ENCODE assay signal across 8 cellular contexts in the genomic region with DNA sequence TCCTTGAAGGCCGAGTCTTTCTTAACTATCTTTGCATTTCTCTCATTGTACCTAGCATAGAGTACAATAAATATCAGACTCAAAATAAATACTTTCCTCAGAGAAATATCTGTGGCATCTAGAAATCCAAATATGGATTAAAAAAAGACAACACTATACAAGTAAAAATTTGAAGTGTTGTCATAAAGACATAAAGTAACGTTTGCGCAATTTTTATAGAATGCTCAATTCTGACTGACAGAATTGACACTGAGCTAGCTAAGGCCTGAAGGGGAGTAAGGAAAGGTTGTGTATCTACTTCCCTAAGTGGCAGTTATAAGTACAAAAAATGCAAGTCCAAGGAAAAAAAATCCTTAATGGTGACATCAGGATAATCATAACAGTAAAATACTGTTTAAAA. TPM values are rescaled to one million over a fixed set of nuclear protein-coding genes. Genes with fewer than 3 reads are reported as not detected.
DNase-seq lines count a peak whose midpoint lies in the region; ATAC-seq, FAIRE-seq and TF ChIP-seq lines count a peak whose summit lies in the region.

No MANE protein-coding gene starts in this region.

- in situ Hi-C loops in K562 (cut with MboI), result no loop called here

- intact Hi-C loops in K562 (cut with micrococcal nuclease), result loop anchor here (5.0 kb wide), 1 partner anchor 72 kb away; no protein-coding TSS in a partner anchor

- peak overlapping the region; percentile 93 for H3K4me3 Mint-ChIP-seq in stimulated activated naive CD8-positive, alpha-beta T cell treated with anti-CD3 and anti-CD28 coated beads, Interleukin-15, Interleukin-2, amounts not matched to agents 100 ng/mL and 50 ng/mL, for 24 hours
- peak overlapping the region; percentile 85 for H3K4me3 Mint-ChIP-seq in mesothelial cell of epicardium

- peak overlapping the region; percentile 91 for H3K27ac Mint-ChIP-seq in stimulated activated naive CD8-positive, alpha-beta T cell treated with anti-CD3 and anti-CD28 coated beads, Interleukin-15, Interleukin-2, amounts not matched to agents 100 ng/mL and 50 ng/mL, for 24 hours
- H3K27ac Mint-ChIP-seq in mesothelial cell of epicardium, result peak overlapping the region; percentile 99

- H3K27me3 ChIP-seq in K562 (ENCODE audit: control insufficient read depth in 2 of 2, insufficient read depth in 2 of 2, low read length in 2 of 2), result no peaks in the 10 kb centered on the region

- peaks cover 43% of the 10 kb centered on the region; the same call in 2 of the 3 replicates for H3K36me3 ChIP-seq in K562 (ENCODE audit: control insufficient read depth, insufficient read depth, low read length)

- no peaks in the 10 kb centered on the region for H3K9me1 ChIP-seq in K562 (ENCODE audit: control insufficient read depth, insufficient read depth, low read length)

- peaks cover 64% of the 10 kb centered on the region for H3K79me2 ChIP-seq in K562 (ENCODE audit: control insufficient read depth, insufficient read depth, low read length)

- TF ChIP-seq CTCF in K562 (IDR thresholded peaks at IDR 0.05 in 2 of 3, conservative IDR thresholded peaks at IDR 0.05 in 1 of 3; ENCODE audit: insufficient read depth in 2 of 3, low read depth in 1 of 3, low read length in 3 of 3) (no peak), mesothelial cell of epicardium (IDR thresholded peaks at IDR 0.05; ENCODE audit: unreplicated experiment) (no peak)

- no peak for ATAC-seq in stimulated activated naive CD8-positive, alpha-beta T cell treated with anti-CD3 and anti-CD28 coated beads, Interleukin-15, Interleukin-2, amounts not matched to agents 100 U/mL and 50 U/mL, for 24 hours
- ATAC-seq in K562, result no peak
- no peak for ATAC-seq in HG03025 (IDR thresholded peaks at IDR 0.05; ENCODE audit: low FRiP score, unreplicated experiment)

- H3K9ac ChIP-seq in K562 (ENCODE audit: insufficient read depth in 1 of 2, low read depth in 2 of 2, low read length in 2 of 2), result peak overlapping the region; percentile 83 to 96; a peak in 3 of 4 replicates

- H3K4me1 ChIP-seq in K562 (replicated peaks in 1 of 2; ENCODE audit: control insufficient read depth in 2 of 2, insufficient read depth in 2 of 2, low read length in 2 of 2), result peaks cover 12 to 19% of the 10 kb centered on the region in 2 experiments; a peak in 4 of 5 replicates

- no peaks in the 10 kb centered on the region for H3K27me3 Mint-ChIP-seq in stimulated activated naive CD8-positive, alpha-beta T cell treated with anti-CD3 and anti-CD28 coated beads, Interleukin-15, Interleukin-2, amounts not matched to agents 100 ng/mL and 50 ng/mL, for 24 hours
- no peaks in the 10 kb centered on the region for H3K27me3 Mint-ChIP-seq in mesothelial cell of epicardium (ENCODE audit: low read depth)

- DNase-seq in stimulated activated naive CD8-positive, alpha-beta T cell treated with anti-CD3 and anti-CD28 coated beads, Interleukin-15, Interleukin-2, amounts not matched to agents 100 U/mL and 50 U/mL, for 24 hours, result no peak
- DNase-seq in K562 (ENCODE audit: extremely low read depth in 1 of 4, low spot score in 3 of 4) (no peak), mesothelial cell of epicardium (ENCODE audit: low spot score in 2 of 2, unreplicated experiment in 2 of 2) (no peak), cortex of kidney (lab: John Stamatoyannopoulos, UW) (no peak)
- no peak for DNase-seq in activated CD4-positive, alpha-beta T cell treated with anti-CD3 and anti-CD28 coated beads for 4 hours
- no peak for DNase-seq in stimulated activated naive CD4-positive, alpha-beta T cell (lab: John Stamatoyannopoulos, UW)

- TF ChIP-seq RAD21 in K562 (CRISPR knock-in tag; conservative IDR thresholded peaks at IDR 0.05 in 1 of 2, IDR thresholded peaks at IDR 0.05 in 1 of 2), result no peak

- peak overlapping the region; percentile 81 for H3K4me3 ChIP-seq in K562

- no TSS peak for BruUV-seq in K562 (replicated peaks; lab: Mats Ljungman, UMichigan)

- TF ChIP-seq EP300 in K562 (IDR thresholded peaks at IDR 0.05; ENCODE audit: low read length), result no peak

- no peaks in the 10 kb centered on the region for H4K20me1 ChIP-seq in K562 (replicated peaks; ENCODE audit: control insufficient read depth, insufficient read depth, low read length)

- peaks cover 14% of the 10 kb centered on the region for H3K36me3 Mint-ChIP-seq in stimulated activated naive CD8-positive, alpha-beta T cell treated with anti-CD3 and anti-CD28 coated beads, Interleukin-15, Interleukin-2, amounts not matched to agents 100 ng/mL and 50 ng/mL, for 24 hours (ENCODE audit: low read depth)
- H3K36me3 Mint-ChIP-seq in mesothelial cell of epicardium, result peaks cover 2% of the 10 kb centered on the region

- no peaks in the 10 kb centered on the region for H3K9me3 Mint-ChIP-seq in stimulated activated naive CD8-positive, alpha-beta T cell treated with anti-CD3 and anti-CD28 coated beads, Interleukin-15, Interleukin-2, amounts not matched to agents 100 ng/mL and 50 ng/mL, for 24 hours
- no peaks in the 10 kb centered on the region for H3K9me3 Mint-ChIP-seq in mesothelial cell of epicardium

- no peak for FAIRE-seq in K562 (lab: Jason Lieb, UNC)

- POLR2A ChIA-PET in K562 (lab: Yijun Ruan, JAX), result interaction anchor here (0.5 to 5.5 kb wide), 8 partner anchors 11 to 55 kb away, joined by 3 to 47 read pairs (median 4); no protein-coding TSS in a partner anchor

- CTCF ChIA-PET in K562 (lab: Yijun Ruan, JAX; ENCODE audit: low intra/inter-chr PET ratio), result no interaction called here

- TF ChIP-seq POLR2A in K562 (conservative IDR thresholded peaks at IDR 0.05), result no peak

- H2AFZ ChIP-seq in K562 (ENCODE audit: low read depth, low read length), result no peak overlapping the region

- peak overlapping the region; percentile 84; the same call in 2 of the 3 replicates for H3K27ac ChIP-seq in K562 (ENCODE audit: extremely low read depth, low read depth, low read length)

- no peaks in the 10 kb centered on the region; the same call in 1 of the 2 replicates for H3K9me3 ChIP-seq in K562 (replicated peaks; ENCODE audit: control insufficient read depth, insufficient read depth, low read depth, low read length)

- WGBS in K562 (ENCODE audit: insufficient coverage, low coverage, missing lambda C conversion rate), result 0% methylated on average over 3 of the region's 3 CpGs

- peak overlapping the region; percentile 96 for H3K4me2 ChIP-seq in K562 (ENCODE audit: insufficient read depth, low read length)

- peaks cover 45% of the 10 kb centered on the region for H3K4me1 Mint-ChIP-seq in stimulated activated naive CD8-positive, alpha-beta T cell treated with anti-CD3 and anti-CD28 coated beads, Interleukin-15, Interleukin-2, amounts not matched to agents 100 ng/mL and 50 ng/mL, for 24 hours (ENCODE audit: low read depth)
- peaks cover 22% of the 10 kb centered on the region for H3K4me1 Mint-ChIP-seq in mesothelial cell of epicardium

RNA-seq across cellular contexts. Expression of a gene that starts 1.1 kb away (rescaled TPM):
- total RNA-seq in K562 (2011; cell fraction: chromatin; rRNA removed; ENCODE audit: low replicate concordance), result 73.8 and 151 TPM in 2 replicates
- 86.1 and 103 TPM in 2 replicates for total RNA-seq in K562 (2011; cell fraction: nucleolus; rRNA removed)
- total RNA-seq in K562 (2011; cell fraction: nucleoplasm; rRNA removed), result 189 and 195 TPM in 2 replicates
- total RNA-seq in K562 (2014; rRNA removed) (170 and 198 TPM in 2 replicates), K562 (2014; rRNA removed; fragmentation: Illumina TruSeq; extraction: Trizol) (270 and 314 TPM in 2 replicates), K562 (2015; rRNA removed; fragmentation: Illumina TruSeq; extraction: Trizol) (204 and 217 TPM in 2 replicates), K562 (2021) (175 and 183 TPM in 2 replicates), mesothelial cell of epicardium (120 to 126 TPM (median 121 TPM) in 3 replicates)
- polyA plus RNA-seq in K562 (2011; rRNA removed) (166 and 238 TPM in 2 replicates), K562 (2014; fragmentation: Illumina TruSeq; extraction: Trizol) (240 and 254 TPM in 2 replicates), K562 (2014; fragmentation: Nextera tagmentation; extraction: Ambion mirVana) (100 to 1,000 TPM; 206 to 229 TPM), K562 (2014; rRNA removed) (301 and 310 TPM in 2 replicates)
- 49.8 and 172 TPM in 2 replicates for polyA plus RNA-seq in K562 (2011; cell fraction: cytosol; rRNA removed)
- 32.1 and 71.9 TPM in 2 replicates for polyA plus RNA-seq in K562 (2011; cell fraction: nucleus; rRNA removed)
- 230 and 261 TPM in 2 replicates for polyA plus RNA-seq in K562 (2012)
- 166 and 171 TPM in 2 replicates for polyA minus RNA-seq in K562 (2011; rRNA and poly(A)+ RNA removed)
- polyA minus RNA-seq in K562 (2011; cell fraction: cytosol; rRNA and poly(A)+ RNA removed), result 52.9 and 55.4 TPM in 2 replicates
- polyA minus RNA-seq in K562 (2011; cell fraction: nucleus; rRNA and poly(A)+ RNA removed), result 17.9 and 29.9 TPM in 2 replicates

RNA-seq across cellular contexts. Expression of a gene that starts 33.6 kb away (rescaled TPM):
- total RNA-seq in K562 (2011; cell fraction: chromatin; rRNA removed; ENCODE audit: low replicate concordance), result 22.7 and 35.2 TPM in 2 replicates
- total RNA-seq in K562 (2011; cell fraction: nucleolus; rRNA removed), result 18.4 and 21.7 TPM in 2 replicates
- 22.7 and 26.9 TPM in 2 replicates for total RNA-seq in K562 (2011; cell fraction: nucleoplasm; rRNA removed)
- 5.9 and 9.1 TPM in 2 replicates for total RNA-seq in K562 (2014; rRNA removed)
- total RNA-seq in K562 (2014; rRNA removed; fragmentation: Illumina TruSeq; extraction: Trizol), result 6.3 and 6.6 TPM in 2 replicates
- total RNA-seq in K562 (2015; rRNA removed; fragmentation: Illumina TruSeq; extraction: Trizol), result 9.1 and 9.2 TPM in 2 replicates
- total RNA-seq in K562 (2021), result 22.0 and 23.8 TPM in 2 replicates
- 7.4 and 10.4 TPM in 2 replicates for polyA plus RNA-seq in K562 (2011; rRNA removed)
- polyA plus RNA-seq in K562 (2011; cell fraction: cytosol; rRNA removed), result 8.8 and 14.0 TPM in 2 replicates
- 15.9 and 24.2 TPM in 2 replicates for polyA plus RNA-seq in K562 (2011; cell fraction: nucleus; rRNA removed)
- 12.6 and 16.1 TPM in 2 replicates for polyA plus RNA-seq in K562 (2012)
- 18.5 and 18.8 TPM in 2 replicates for polyA plus RNA-seq in K562 (2014; fragmentation: Illumina TruSeq; extraction: Trizol)
- 1 to 10 TPM in 1 of 2 experiments, under 1 TPM in 1; 0.88 to 1.7 TPM for polyA plus RNA-seq in K562 (2014; fragmentation: Nextera tagmentation; extraction: Ambion mirVana)
- 11.6 TPM in 2 replicates for polyA plus RNA-seq in K562 (2014; rRNA removed)
- 7.6 and 8.8 TPM in 2 replicates for polyA minus RNA-seq in K562 (2011; rRNA and poly(A)+ RNA removed)
- polyA minus RNA-seq in K562 (2011; cell fraction: cytosol; rRNA and poly(A)+ RNA removed), result 13.0 and 13.9 TPM in 2 replicates
- polyA minus RNA-seq in K562 (2011; cell fraction: nucleus; rRNA and poly(A)+ RNA removed), result 8.2 and 9.0 TPM in 2 replicates
- 31.8 to 32.8 TPM (median 31.9 TPM) in 3 replicates for total RNA-seq in mesothelial cell of epicardium

RNA-seq across cellular contexts. Expression of a gene that starts 56.8 kb away (rescaled TPM):
- total RNA-seq in K562 (2011; cell fraction: chromatin; rRNA removed; ENCODE audit: low replicate concordance), result 0.53 TPM in 1 of 2 replicates, not detected in the other
- total RNA-seq in K562 (2011; cell fraction: nucleolus; rRNA removed), result 0.83 and 1.1 TPM in 2 replicates
- 0.66 TPM in 1 of 2 replicates, not detected in the other for total RNA-seq in K562 (2011; cell fraction: nucleoplasm; rRNA removed)
- total RNA-seq in K562 (2014; rRNA removed) (0.53 TPM in 1 of 2 replicates, not detected in the other), K562 (2014; rRNA removed; fragmentation: Illumina TruSeq; extraction: Trizol) (not detected in 2 replicates), K562 (2015; rRNA removed; fragmentation: Illumina TruSeq; extraction: Trizol) (not detected in 2 replicates), K562 (2021) (0.16 and 0.25 TPM in 2 replicates), mesothelial cell of epicardium (6.4 to 7.6 TPM (median 6.7 TPM) in 3 replicates)
- polyA plus RNA-seq in K562 (2011; rRNA removed) (0.07 and 0.22 TPM in 2 replicates), K562 (2014; fragmentation: Illumina TruSeq; extraction: Trizol) (not detected in 2 replicates), K562 (2014; fragmentation: Nextera tagmentation; extraction: Ambion mirVana) (under 1 TPM; 0.06 to 0.11 TPM), K562 (2014; rRNA removed) (not detected in 2 replicates)
- 0.18 TPM in 1 of 2 replicates, not detected in the other for polyA plus RNA-seq in K562 (2011; cell fraction: cytosol; rRNA removed)
- 0.11 and 0.78 TPM in 2 replicates for polyA plus RNA-seq in K562 (2011; cell fraction: nucleus; rRNA removed)
- polyA plus RNA-seq in K562 (2012), result 0.13 and 0.17 TPM in 2 replicates
- not detected in 2 replicates for polyA minus RNA-seq in K562 (2011; rRNA and poly(A)+ RNA removed)
- not detected in 2 replicates for polyA minus RNA-seq in K562 (2011; cell fraction: cytosol; rRNA and poly(A)+ RNA removed)
- polyA minus RNA-seq in K562 (2011; cell fraction: nucleus; rRNA and poly(A)+ RNA removed), result 0.33 and 0.40 TPM in 2 replicates
